Comparison of ENCODE assay signal across 14 cellular contexts in genomic region chr3:188282871-188283270, GRCh38.
A peak's percentile ranks its signal among the peaks of the same experiment; 100 is the strongest.
DNase-seq lines count a peak whose midpoint lies in the region; ATAC-seq and TF ChIP-seq lines count a peak whose summit lies in the region.
"Had no signal": no experiment of that assay in that cellular context is flagged by ENCODE, and none has a peak within 500 bp of the region (broad histone marks: within the 10 kb centered on the region; RNA-seq: fewer than 3 reads in every experiment).

No MANE protein-coding gene starts in this region.

- H3K9me3 Mint-ChIP-seq in activated T-helper 2 cell treated with anti-CD3 and anti-CD28 coated beads, Interferon-gamma antibody, Interleukin-2, Interleukin-4, amounts not matched to agents 10 μg/mL and 5 μg/mL and 100 μg/mL, durations not matched to agents 14 hours and 24 hours and 36 hours: no peaks in the 10 kb centered on the region
- H3K9me3 Mint-ChIP-seq in memory B cell: no peaks in the 10 kb centered on the region
- no peaks in the 10 kb centered on the region for H3K9me3 Mint-ChIP-seq in activated naive CD4-positive, alpha-beta T cell treated with anti-CD3 and anti-CD28 coated beads, Interleukin-2, amount 10 ng/mL, durations not matched to agents 7 days and 5 days
- H3K9me3 Mint-ChIP-seq: activated B cell treated with CpG ODN at 0.5 μM for 24 hours; CD4-positive, CD25-positive, alpha-beta regulatory T cell had no signal

- no peak for TF ChIP-seq CTCF in stomach (IDR thresholded peaks at IDR 0.05)

- ATAC-seq in memory B cell (ENCODE audit: low read depth) (no peak), GM18511 (IDR thresholded peaks at IDR 0.05; ENCODE audit: unreplicated experiment) (no peak)

- POLR2A ChIA-PET in HEK293T (lab: Yijun Ruan, JAX): interaction anchor here (0.8 to 0.9 kb wide), 2 partner anchors 8 to 14 kb away, joined by 3 read pairs; no protein-coding TSS in a partner anchor

- peaks cover 58% of the 10 kb centered on the region for H3K4me1 Mint-ChIP-seq in activated T-helper 2 cell treated with anti-CD3 and anti-CD28 coated beads, Interferon-gamma antibody, Interleukin-2, Interleukin-4, amounts not matched to agents 10 μg/mL and 5 μg/mL and 100 μg/mL, durations not matched to agents 14 hours and 24 hours and 36 hours (ENCODE audit: low read depth)
- peaks cover 32% of the 10 kb centered on the region for H3K4me1 Mint-ChIP-seq in memory B cell
- H3K4me1 Mint-ChIP-seq in activated naive CD4-positive, alpha-beta T cell treated with anti-CD3 and anti-CD28 coated beads, Interleukin-2, amount 10 ng/mL, durations not matched to agents 7 days and 5 days: peaks cover 37% of the 10 kb centered on the region

- intact Hi-C loops in activated T-helper 2 cell treated with anti-CD3 and anti-CD28 coated beads, Interferon-gamma antibody, Interleukin-2, Interleukin-4, amounts not matched to agents 10 μg/mL and 5 μg/mL and 100 μg/mL, durations not matched to agents 14 hours and 24 hours and 36 hours (cut with micrococcal nuclease): loop anchor here (10.0 kb wide), 3 partner anchors 308 to 672 kb away; no protein-coding TSS in a partner anchor
- intact Hi-C loops in stomach (cut with DNase I; ENCODE audit: low total_unique reads): no loop called here

- no peak for TF ChIP-seq EP300 in stomach (IDR thresholded peaks at IDR 0.05)

- H3K4me3 Mint-ChIP-seq in activated T-helper 2 cell treated with anti-CD3 and anti-CD28 coated beads, Interferon-gamma antibody, Interleukin-2, Interleukin-4, amounts not matched to agents 10 μg/mL and 5 μg/mL and 100 μg/mL, durations not matched to agents 14 hours and 24 hours and 36 hours (ENCODE audit: low read depth): no peak overlapping the region
- H3K4me3 Mint-ChIP-seq in memory B cell: no peak overlapping the region
- no peak overlapping the region for H3K4me3 Mint-ChIP-seq in activated naive CD4-positive, alpha-beta T cell treated with anti-CD3 and anti-CD28 coated beads, Interleukin-2, amount 10 ng/mL, durations not matched to agents 7 days and 5 days
- H3K4me3 Mint-ChIP-seq: activated B cell treated with CpG ODN at 0.5 μM for 24 hours; CD4-positive, CD25-positive, alpha-beta regulatory T cell had no signal

- CTCF ChIA-PET in HEK293T (lab: Yijun Ruan, JAX): no interaction called here
- CTCF ChIA-PET in activated naive CD4-positive, alpha-beta T cell treated with anti-CD3 and anti-CD28 coated beads, Interleukin-2, amount 10 ng/mL, durations not matched to agents 7 days and 5 days (lab: Charles Lee): interaction anchor here (1.0 to 1.8 kb wide), 3 partner anchors 11 to 542 kb away, joined by 3 to 8 read pairs (median 4); no protein-coding TSS in a partner anchor

- DNase-seq in HEK293T (ENCODE audit: extremely low spot score) (no peak), memory B cell (ENCODE audit: low spot score in 2 of 2) (no peak), stomach (no peak)
- no peak for DNase-seq in activated T-helper 2 cell treated with anti-CD3 and anti-CD28 coated beads, Interferon-gamma antibody, Interleukin-2, Interleukin-4, amounts not matched to agents 10 μg/mL and 5 μg/mL and 100 μg/mL, durations not matched to agents 14 hours and 24 hours and 36 hours (ENCODE audit: low spot score)
- DNase-seq in NK-92 treated with Interleukin-12 subunit alpha and Interleukin-12 subunit beta, amount 100 ng/mL, for 24 hours (lab: John Stamatoyannopoulos, UW): no peak
- no peak for DNase-seq in activated naive CD4-positive, alpha-beta T cell treated with anti-CD3 and anti-CD28 coated beads, Interleukin-2, amount 10 ng/mL, durations not matched to agents 7 days and 5 days
- DNase-seq: activated B cell treated with CpG ODN at 0.5 μM for 24 hours; activated CD8-positive, alpha-beta memory T cell treated with anti-CD3 and anti-CD28 coated beads, Interleukin-2, amount 50 U/mL, for 4 hours; CD4-positive, CD25-positive, alpha-beta regulatory T cell; DMS79 treated with DMSO at 0.1 percent for 48 hours; NCI-H2081 treated with DMSO at 0.1 percent for 48 hours; stimulated activated CD4-positive, alpha-beta T cell treated with anti-CD3 and anti-CD28 coated beads, Interleukin-4, amount 100 ng/mL, for 4 hours had no signal

- no peaks in the 10 kb centered on the region for H3K27me3 ChIP-seq in stomach

- no peaks in the 10 kb centered on the region for H3K27me3 Mint-ChIP-seq in activated T-helper 2 cell treated with anti-CD3 and anti-CD28 coated beads, Interferon-gamma antibody, Interleukin-2, Interleukin-4, amounts not matched to agents 10 μg/mL and 5 μg/mL and 100 μg/mL, durations not matched to agents 14 hours and 24 hours and 36 hours (ENCODE audit: low read depth)
- H3K27me3 Mint-ChIP-seq in memory B cell: no peaks in the 10 kb centered on the region
- H3K27me3 Mint-ChIP-seq in activated naive CD4-positive, alpha-beta T cell treated with anti-CD3 and anti-CD28 coated beads, Interleukin-2, amount 10 ng/mL, durations not matched to agents 7 days and 5 days: no peaks in the 10 kb centered on the region
- H3K27me3 Mint-ChIP-seq: activated B cell treated with CpG ODN at 0.5 μM for 24 hours; CD4-positive, CD25-positive, alpha-beta regulatory T cell had no signal

- no peaks in the 10 kb centered on the region for H3K36me3 ChIP-seq in stomach

- H3K27ac Mint-ChIP-seq in activated T-helper 2 cell treated with anti-CD3 and anti-CD28 coated beads, Interferon-gamma antibody, Interleukin-2, Interleukin-4, amounts not matched to agents 10 μg/mL and 5 μg/mL and 100 μg/mL, durations not matched to agents 14 hours and 24 hours and 36 hours: peak overlapping the region; percentile 13
- peak overlapping the region; percentile 42 for H3K27ac Mint-ChIP-seq in memory B cell
- H3K27ac Mint-ChIP-seq in activated naive CD4-positive, alpha-beta T cell treated with anti-CD3 and anti-CD28 coated beads, Interleukin-2, amount 10 ng/mL, durations not matched to agents 7 days and 5 days: no peak overlapping the region
- H3K27ac Mint-ChIP-seq: activated B cell treated with CpG ODN at 0.5 μM for 24 hours had no signal

- no peak overlapping the region for H3K4me3 ChIP-seq in stomach
- H3K4me3 ChIP-seq: GM23248 had no signal

- peak overlapping the region in 4 of 5 donors; percentile 69 to 94 (median 78) for H3K27ac ChIP-seq in stomach
- H3K27ac ChIP-seq: GM23248 had no signal

- TF ChIP-seq POLR2A in stomach (IDR thresholded peaks at IDR 0.05): no peak

- H3K9me3 ChIP-seq in stomach: no peaks in the 10 kb centered on the region

- peaks cover 18 to 89% (median 50%) of the 10 kb centered on the region in 4 donors for H3K4me1 ChIP-seq in stomach

- peaks cover 19% of the 10 kb centered on the region for H3K36me3 Mint-ChIP-seq in activated T-helper 2 cell treated with anti-CD3 and anti-CD28 coated beads, Interferon-gamma antibody, Interleukin-2, Interleukin-4, amounts not matched to agents 10 μg/mL and 5 μg/mL and 100 μg/mL, durations not matched to agents 14 hours and 24 hours and 36 hours (ENCODE audit: low read depth)
- peaks cover 6% of the 10 kb centered on the region for H3K36me3 Mint-ChIP-seq in memory B cell
- peaks cover 14% of the 10 kb centered on the region for H3K36me3 Mint-ChIP-seq in activated naive CD4-positive, alpha-beta T cell treated with anti-CD3 and anti-CD28 coated beads, Interleukin-2, amount 10 ng/mL, durations not matched to agents 7 days and 5 days

TF ChIP-seq in HEK293T, 16 proteins besides CTCF, POLR2A, EP300 and RAD21:
- no peak; the same call in 1 of the 2 replicates for TF ChIP-seq CTBP1 (IDR thresholded peaks at IDR 0.05; ENCODE audit: borderline replicate concordance)
- TF ChIP-seq PKNOX1 (IDR thresholded peaks at IDR 0.05): peak; percentile 46; the same call in 1 of the 2 replicates
